33 cellular contexts compared by ENCODE assay signal in genomic region chr2:70903171-70903570, GRCh38. TPM values are rescaled to one million over a fixed set of nuclear protein-coding genes. Genes with fewer than 3 reads are reported as not detected.
"Had no signal": no experiment of that assay in that cellular context is flagged by ENCODE, and none has a peak within 500 bp of the region (broad histone marks: within the 10 kb centered on the region; RNA-seq: fewer than 3 reads in every experiment).

No MANE protein-coding gene starts in this region.

- H3K36me3 ChIP-seq: ascending aorta, breast epithelium, cardiac muscle cell, colonic mucosa, esophagus squamous epithelium, gastroesophageal sphincter had no signal

- H3K27ac Mint-ChIP-seq: activated CD4-positive, alpha-beta memory T cell treated with anti-CD3 and anti-CD28 coated beads, Interleukin-2, amount 10 ng/mL, durations not matched to agents 7 days and 5 days; activated CD4-positive, alpha-beta T cell treated with anti-CD3 and anti-CD28 coated beads, Interleukin-2, amount 10 ng/mL, durations not matched to agents 7 days and 5 days; activated naive CD4-positive, alpha-beta T cell treated with anti-CD3 and anti-CD28 coated beads, Interleukin-2, amount 10 ng/mL, durations not matched to agents 7 days and 5 days; activated naive CD4-positive, alpha-beta T cell treated with anti-CD3 and anti-CD28 coated beads, Interleukin-2, amount 50 U/mL, for 72 hours; activated naive CD8-positive, alpha-beta T cell treated with anti-CD3 and anti-CD28 coated beads, Interleukin-2, amount 10 ng/mL, durations not matched to agents 7 days and 5 days; activated T-cell treated with anti-CD3 and anti-CD28 coated beads, Interleukin-2, amount 50 U/mL, for 24 hours; activated T-cell treated with anti-CD3 and anti-CD28 coated beads, Interleukin-2, amount 50 U/mL, for 72 hours; T-helper 17 cell; T-helper 2 cell treated with Interferon-gamma antibody and Interleukin-4, amounts not matched to agents 5 μg/mL and 100 μg/mL, for 36 hours; WTC11 had no signal

- H3K4me3 Mint-ChIP-seq: activated CD4-positive, alpha-beta memory T cell treated with anti-CD3 and anti-CD28 coated beads, Interleukin-2, amount 10 ng/mL, durations not matched to agents 7 days and 5 days; activated CD4-positive, alpha-beta T cell treated with anti-CD3 and anti-CD28 coated beads, Interleukin-2, amount 10 ng/mL, durations not matched to agents 7 days and 5 days; activated naive CD4-positive, alpha-beta T cell treated with anti-CD3 and anti-CD28 coated beads, Interleukin-2, amount 10 ng/mL, durations not matched to agents 7 days and 5 days; activated naive CD8-positive, alpha-beta T cell treated with anti-CD3 and anti-CD28 coated beads, Interleukin-2, amount 10 ng/mL, durations not matched to agents 7 days and 5 days; activated T-cell treated with anti-CD3 and anti-CD28 coated beads, Interleukin-2, amount 50 U/mL, for 24 hours; T-helper 17 cell; T-helper 2 cell treated with Interferon-gamma antibody and Interleukin-4, amounts not matched to agents 5 μg/mL and 100 μg/mL, for 36 hours; WTC11 had no signal

- H3K4me3 ChIP-seq: ascending aorta, breast epithelium, cardiac muscle cell, colonic mucosa, esophagus squamous epithelium, gastroesophageal sphincter had no signal

- H3K27ac ChIP-seq: ascending aorta, breast epithelium, cardiac muscle cell, colonic mucosa, epithelial cell of prostate, esophagus squamous epithelium had no signal

- DNase-seq: activated CD4-positive, alpha-beta memory T cell treated with anti-CD3 and anti-CD28 coated beads, Interleukin-2, amount 10 ng/mL, durations not matched to agents 7 days and 5 days; activated CD4-positive, alpha-beta T cell treated with anti-CD3 and anti-CD28 coated beads for 1 hour; activated CD4-positive, alpha-beta T cell treated with anti-CD3 and anti-CD28 coated beads for 4 hours; activated CD4-positive, alpha-beta T cell treated with anti-CD3 and anti-CD28 coated beads, Interleukin-2, amount 10 ng/mL, durations not matched to agents 7 days and 5 days; activated CD4-positive, alpha-beta T cell treated with anti-CD3 and anti-CD28 coated beads, Interleukin-2, amount 50 U/mL, for 4 hours; activated gamma-delta T cell; activated naive CD4-positive, alpha-beta T cell; activated naive CD4-positive, alpha-beta T cell treated with anti-CD3 and anti-CD28 coated beads, Interleukin-2, amount 10 ng/mL, durations not matched to agents 7 days and 5 days; activated naive CD8-positive, alpha-beta T cell treated with anti-CD3 and anti-CD28 coated beads, Interleukin-2, amount 10 ng/mL, durations not matched to agents 7 days and 5 days; activated T-cell treated with anti-CD3 and anti-CD28 coated beads for 4 hours; activated T-cell treated with anti-CD3 and anti-CD28 coated beads, Interleukin-2, amount 50 U/mL, for 24 hours; activated T-cell treated with anti-CD3 and anti-CD28 coated beads, Interleukin-2, amount 50 U/mL, for 72 hours; central memory CD4-positive, alpha-beta T cell; cerebellar nuclear complex; colonic mucosa; effector CD8-positive, alpha-beta T cell; esophagus squamous epithelium; foreskin melanocyte; T-helper 1 cell; T-helper 17 cell; T1000 had no signal

- H3K9me3 ChIP-seq: ascending aorta, breast epithelium, colonic mucosa, esophagus squamous epithelium, gastroesophageal sphincter had no signal

- ATAC-seq: activated naive CD4-positive, alpha-beta T cell treated with anti-CD3 and anti-CD28 coated beads, Interleukin-2, amount 50 U/mL, for 72 hours; activated T-cell treated with anti-CD3 and anti-CD28 coated beads, Interleukin-2, amount 50 U/mL, for 72 hours; gastroesophageal sphincter; T-helper 17 cell; WTC11 had no signal

- H3K36me3 Mint-ChIP-seq: activated naive CD4-positive, alpha-beta T cell treated with anti-CD3 and anti-CD28 coated beads, Interleukin-2, amount 10 ng/mL, durations not matched to agents 7 days and 5 days; activated naive CD8-positive, alpha-beta T cell treated with anti-CD3 and anti-CD28 coated beads, Interleukin-2, amount 10 ng/mL, durations not matched to agents 7 days and 5 days; WTC11 had no signal

- H3K4me1 ChIP-seq: breast epithelium had no signal

- H3K9me3 Mint-ChIP-seq: activated CD4-positive, alpha-beta memory T cell treated with anti-CD3 and anti-CD28 coated beads, Interleukin-2, amount 10 ng/mL, durations not matched to agents 7 days and 5 days; activated CD4-positive, alpha-beta T cell treated with anti-CD3 and anti-CD28 coated beads, Interleukin-2, amount 10 ng/mL, durations not matched to agents 7 days and 5 days; activated naive CD4-positive, alpha-beta T cell treated with anti-CD3 and anti-CD28 coated beads, Interleukin-2, amount 10 ng/mL, durations not matched to agents 7 days and 5 days; activated naive CD4-positive, alpha-beta T cell treated with anti-CD3 and anti-CD28 coated beads, Interleukin-2, amount 50 U/mL, for 72 hours; activated naive CD8-positive, alpha-beta T cell treated with anti-CD3 and anti-CD28 coated beads, Interleukin-2, amount 10 ng/mL, durations not matched to agents 7 days and 5 days; activated T-cell treated with anti-CD3 and anti-CD28 coated beads, Interleukin-2, amount 50 U/mL, for 24 hours; activated T-cell treated with anti-CD3 and anti-CD28 coated beads, Interleukin-2, amount 50 U/mL, for 72 hours; T-helper 2 cell treated with Interferon-gamma antibody and Interleukin-4, amounts not matched to agents 5 μg/mL and 100 μg/mL, for 36 hours; WTC11 had no signal

RNA-seq across cellular contexts. Expression of gene VAX2, which starts 2.8 kb away (rescaled TPM):
- total RNA-seq: activated CD4-positive, alpha-beta memory T cell treated with anti-CD3 and anti-CD28 coated beads, Interleukin-2, amount 10 ng/mL, durations not matched to agents 7 days and 5 days; activated CD4-positive, alpha-beta T cell treated with anti-CD3 and anti-CD28 coated beads, Interleukin-2, amount 10 ng/mL, durations not matched to agents 7 days and 5 days; activated naive CD8-positive, alpha-beta T cell treated with anti-CD3 and anti-CD28 coated beads, Interleukin-2, amount 10 ng/mL, durations not matched to agents 7 days and 5 days; activated T-cell treated with anti-CD3 and anti-CD28 coated beads, Interleukin-2, amount 50 U/mL, for 72 hours; cardiac muscle cell; colonic mucosa; dermis microvascular lymphatic vessel endothelial cell; endothelial cell of umbilical vein; T-helper 17 cell; WTC11 had no signal
- polyA plus RNA-seq: cardiac muscle cell had no signal

RNA-seq across cellular contexts. Expression of gene ATP6V1B1, which starts 32.5 kb away (rescaled TPM):
- total RNA-seq: activated CD4-positive, alpha-beta memory T cell treated with anti-CD3 and anti-CD28 coated beads, Interleukin-2, amount 10 ng/mL, durations not matched to agents 7 days and 5 days; activated CD4-positive, alpha-beta T cell treated with anti-CD3 and anti-CD28 coated beads, Interleukin-2, amount 10 ng/mL, durations not matched to agents 7 days and 5 days; activated naive CD8-positive, alpha-beta T cell treated with anti-CD3 and anti-CD28 coated beads, Interleukin-2, amount 10 ng/mL, durations not matched to agents 7 days and 5 days; activated T-cell treated with anti-CD3 and anti-CD28 coated beads, Interleukin-2, amount 50 U/mL, for 72 hours; ascending aorta; colonic mucosa; dermis microvascular lymphatic vessel endothelial cell; fibroblast of villous mesenchyme; glomerular endothelial cell; T-helper 17 cell; WTC11 had no signal
- polyA plus RNA-seq: cardiac muscle cell, endothelial cell of umbilical vein had no signal
